Comparison of ENCODE assay signal across 20 cellular contexts in genomic region chr2:54952978-54953456, GRCh38.
A peak's percentile ranks its signal among the peaks of the same experiment; 100 is the strongest.
DNase-seq lines count a peak whose midpoint lies in the region; ATAC-seq and TF ChIP-seq lines count a peak whose summit lies in the region.
"Had no signal": no experiment of that assay in that cellular context is flagged by ENCODE, and none has a peak within 500 bp of the region (broad histone marks: within the 10 kb centered on the region; RNA-seq: fewer than 3 reads in every experiment).

No MANE protein-coding gene starts in this region.

- H3K4me3 Mint-ChIP-seq in T-helper 2 cell treated with Interferon-gamma antibody and Interleukin-4, amounts not matched to agents 5 μg/mL and 100 μg/mL, for 36 hours = no peak overlapping the region
- H3K4me3 Mint-ChIP-seq: CD8-positive, alpha-beta T cell; GM23338 had no signal

- peaks cover 19% of the 10 kb centered on the region for H3K4me1 Mint-ChIP-seq in T-helper 2 cell treated with Interferon-gamma antibody and Interleukin-4, amounts not matched to agents 5 μg/mL and 100 μg/mL, for 36 hours (ENCODE audit: low read depth)

- H3K36me3 ChIP-seq in BJ (ENCODE audit: control insufficient read depth, insufficient read depth, low read length) (no peaks in the 10 kb centered on the region), HCT116 (ENCODE audit: control insufficient read depth in 1 of 2, insufficient read depth in 2 of 2, low read length in 2 of 2) (no peaks in the 10 kb centered on the region), mucosa of descending colon (ENCODE audit: low read depth) (no peaks in the 10 kb centered on the region)
- H3K36me3 ChIP-seq: esophagus squamous epithelium, Peyer's patch had no signal

- intact Hi-C loops in HCT116 (cut with micrococcal nuclease) = no loop called here
- intact Hi-C loops in mucosa of descending colon (cut with DNase I, micrococcal nuclease) = no loop called here

- H3K27me3 ChIP-seq in BJ (ENCODE audit: control insufficient read depth, insufficient read depth, low read length) (no peaks in the 10 kb centered on the region), HCT116 (ENCODE audit: insufficient read depth, low read length) (no peaks in the 10 kb centered on the region)
- H3K27me3 ChIP-seq: esophagus squamous epithelium, Peyer's patch, testis had no signal

- POLR2A ChIA-PET in BJ (lab: Charles Lee) (no interaction called here), HCT116 (lab: Charles Lee) (no interaction called here)

- no peak for ATAC-seq in HCT116
- ATAC-seq in mucosa of descending colon = peak; percentile 66
- no peak for ATAC-seq in GM18520 (IDR thresholded peaks at IDR 0.05; ENCODE audit: unreplicated experiment)
- ATAC-seq in HG03457 (IDR thresholded peaks at IDR 0.05; ENCODE audit: unreplicated experiment) = no peak
- ATAC-seq: CD8-positive, alpha-beta T cell; GM23338 had no signal

- no peaks in the 10 kb centered on the region for H4K20me1 ChIP-seq in HCT116 (ENCODE audit: insufficient read depth)

- peak overlapping the region; percentile 13 for H3K27ac Mint-ChIP-seq in T-helper 2 cell treated with Interferon-gamma antibody and Interleukin-4, amounts not matched to agents 5 μg/mL and 100 μg/mL, for 36 hours
- H3K27ac Mint-ChIP-seq: CD8-positive, alpha-beta T cell; GM23338; progenitor cell of endocrine pancreas had no signal

- H3K9me3 Mint-ChIP-seq in T-helper 2 cell treated with Interferon-gamma antibody and Interleukin-4, amounts not matched to agents 5 μg/mL and 100 μg/mL, for 36 hours = no peaks in the 10 kb centered on the region
- H3K9me3 Mint-ChIP-seq: CD8-positive, alpha-beta T cell; GM23338 had no signal

- H3K27me3 Mint-ChIP-seq in T-helper 2 cell treated with Interferon-gamma antibody and Interleukin-4, amounts not matched to agents 5 μg/mL and 100 μg/mL, for 36 hours (ENCODE audit: low read depth) = no peaks in the 10 kb centered on the region

- TF ChIP-seq CTCF in BJ (IDR thresholded peaks at IDR 0.05; ENCODE audit: insufficient read depth, low read depth, low read length) (no peak), HCT116 (IDR thresholded peaks at IDR 0.05 in 2 of 3, conservative IDR thresholded peaks at IDR 0.05 in 1 of 3; ENCODE audit: borderline replicate concordance in 1 of 3, insufficient read depth in 1 of 3, low read depth in 2 of 3, low read length in 2 of 3) (no peak), mucosa of descending colon (IDR thresholded peaks at IDR 0.05) (no peak)

- DNase-seq in BJ (ENCODE audit: low read depth) (peak; percentile 41), HCT116 (ENCODE audit: low read depth, low spot score) (no peak), mucosa of descending colon (no peak), NAMALWA (ENCODE audit: low spot score) (no peak)
- DNase-seq in T-helper 2 cell treated with Interferon-gamma antibody and Interleukin-4, amounts not matched to agents 5 μg/mL and 100 μg/mL, for 36 hours (ENCODE audit: low spot score) = no peak
- DNase-seq: activated CD4-positive, alpha-beta T cell treated with anti-CD3 and anti-CD28 coated beads for 4 hours; activated T-cell treated with anti-CD3 and anti-CD28 coated beads, Interleukin-2, amount 50 U/mL, for 48 hours; amniotic stem cell; CD8-positive, alpha-beta T cell; esophagus squamous epithelium; KBM-7; NCI-H1694; NCI-H446 treated with DMSO at 0.1 percent for 48 hours; Peyer's patch; testis had no signal

- H3K9me2 ChIP-seq in HCT116 (ENCODE audit: insufficient read depth) = no peaks in the 10 kb centered on the region

- no peaks in the 10 kb centered on the region for H3K9me3 ChIP-seq in HCT116 (ENCODE audit: control insufficient read depth in 1 of 2, insufficient read depth in 1 of 2, low read depth in 1 of 2, low read length in 2 of 2)
- H3K9me3 ChIP-seq in mucosa of descending colon = no peaks in the 10 kb centered on the region
- H3K9me3 ChIP-seq: esophagus squamous epithelium, Peyer's patch, testis had no signal

- no peak overlapping the region for H2AFZ ChIP-seq in HCT116 (ENCODE audit: low read depth, low read length, poor library complexity, severe bottlenecking)
- H2AFZ ChIP-seq: GM23338 had no signal

- CTCF ChIA-PET in BJ (lab: Yijun Ruan, JAX) (no interaction called here), HCT116 (lab: Charles Lee) (no interaction called here)

- no peak overlapping the region for H3K4me3 ChIP-seq in BJ (ENCODE audit: low read depth, low read length)
- H3K4me3 ChIP-seq in HCT116 (replicated peaks in 1 of 2; ENCODE audit: low read depth in 1 of 2, low read length in 2 of 2) = no peak overlapping the region
- no peak overlapping the region for H3K4me3 ChIP-seq in mucosa of descending colon
- H3K4me3 ChIP-seq: coronary artery, esophagus squamous epithelium, GM23338, Peyer's patch, testis had no signal

- H3K9ac ChIP-seq in HCT116 (ENCODE audit: low read length) = no peak overlapping the region

- no peak for TF ChIP-seq RAD21 in HCT116 (IDR thresholded peaks at IDR 0.05; ENCODE audit: low read depth)

- no peaks in the 10 kb centered on the region for H3K79me2 ChIP-seq in HCT116 (ENCODE audit: insufficient read depth, low read length)

- RAD21 ChIA-PET in HCT116 (lab: Charles Lee; ENCODE audit: low non-redundant PET in 1 of 2, low total read pairs in 2 of 2, uncharacterized antibody in 2 of 2, unreplicated experiment in 2 of 2) = no interaction called here

- H3K4me2 ChIP-seq in HCT116 (ENCODE audit: low read length) = 0 out of 2 replicates have a peak overlapping the region, but pooled peaks have one; percentile 17
- H3K4me2 ChIP-seq: GM23338 had no signal

- no peaks in the 10 kb centered on the region for H3K36me3 Mint-ChIP-seq in T-helper 2 cell treated with Interferon-gamma antibody and Interleukin-4, amounts not matched to agents 5 μg/mL and 100 μg/mL, for 36 hours (ENCODE audit: low read depth)
- H3K36me3 Mint-ChIP-seq: CD8-positive, alpha-beta T cell had no signal

- TF ChIP-seq POLR2A in HCT116 (IDR thresholded peaks at IDR 0.05; ENCODE audit: borderline replicate concordance, extremely low read depth, insufficient read depth, insufficient read length) = no peak

- H3K4me1 ChIP-seq in HCT116 (ENCODE audit: control insufficient read depth in 1 of 2, insufficient read depth in 2 of 2, low read length in 2 of 2) = peaks cover 0 to 12% of the 10 kb centered on the region in 2 experiments; a peak in 1 of 4 replicates
- no peaks in the 10 kb centered on the region for H3K4me1 ChIP-seq in mucosa of descending colon (ENCODE audit: low read depth)
- H3K4me1 ChIP-seq: Peyer's patch, testis had no signal

- no TSS peak for BruUV-seq in HCT116 (replicated peaks; lab: Mats Ljungman, UMichigan)

- no peak overlapping the region for H3K27ac ChIP-seq in HCT116 (ENCODE audit: low read depth, low read length)
- H3K27ac ChIP-seq: coronary artery, esophagus squamous epithelium, Peyer's patch, testis had no signal

TF ChIP-seq in HCT116, 20 proteins besides CTCF, POLR2A, EP300 and RAD21:
- no peak for TF ChIP-seq JUND (IDR thresholded peaks at IDR 0.05)
- no peak for TF ChIP-seq CBX3 (IDR thresholded peaks at IDR 0.05; ENCODE audit: low read depth)
- no peak for TF ChIP-seq ZFX (IDR thresholded peaks at IDR 0.05)
- TF ChIP-seq EZH2phosphoT487 (IDR thresholded peaks at IDR 0.05; ENCODE audit: borderline replicate concordance) = no peak
- peak; percentile 30; the same call in 1 of the 2 replicates for TF ChIP-seq FOSL1 (IDR thresholded peaks at IDR 0.05; ENCODE audit: low read depth)
- TF ChIP-seq ZNF274 (IDR thresholded peaks at IDR 0.05; ENCODE audit: low read depth, low read length) = no peak
- TF ChIP-seq ATF3 (IDR thresholded peaks at IDR 0.05) = no peak
